9 cellular contexts compared by ENCODE assay signal in the genomic region with DNA sequence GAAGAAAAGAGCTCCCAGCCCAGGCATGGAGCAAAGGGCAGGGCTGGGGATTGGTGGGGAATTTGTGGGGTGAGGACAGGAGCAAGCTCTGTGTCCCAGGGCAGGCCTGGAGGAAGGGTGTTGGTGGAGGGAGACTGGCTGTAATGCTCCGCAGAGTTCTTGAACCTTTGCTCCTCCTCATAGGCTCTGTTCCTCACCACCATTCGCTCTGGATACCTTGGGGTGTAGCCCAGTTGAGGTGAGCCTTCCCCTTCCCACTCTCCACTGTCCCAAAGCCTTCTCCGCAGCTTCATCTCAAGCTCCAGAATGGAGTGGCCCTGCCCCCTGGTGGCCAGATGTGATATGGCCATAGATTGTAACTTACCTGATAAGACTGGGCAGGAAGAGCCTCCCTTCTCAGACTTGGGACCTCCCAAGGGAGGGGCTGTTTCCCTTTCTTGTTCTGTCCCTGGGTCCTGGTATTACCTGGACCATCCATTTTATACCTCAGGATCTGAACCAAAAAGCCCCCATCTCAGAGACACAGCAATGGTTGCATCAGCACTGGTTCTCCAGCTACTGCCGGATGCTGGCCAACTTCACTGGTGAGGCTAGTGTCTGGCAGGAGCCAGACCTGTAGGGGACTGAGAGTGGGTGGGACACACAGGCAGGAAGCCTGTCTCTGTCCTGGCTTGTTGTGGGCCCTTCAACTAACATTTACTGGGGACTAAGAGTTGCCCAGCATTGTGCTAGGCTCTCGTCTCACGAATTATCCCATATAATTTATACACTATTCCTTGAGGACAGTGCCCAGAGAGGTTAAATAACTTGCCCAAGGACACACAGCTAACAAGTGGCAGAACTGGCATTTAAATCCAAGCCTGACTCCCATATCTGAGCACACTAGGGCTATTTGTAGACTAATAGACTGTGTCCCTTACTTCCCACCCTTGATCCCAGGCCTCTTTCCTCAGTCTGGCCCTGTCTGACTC. TPM values are rescaled to one million over a fixed set of nuclear protein-coding genes. Genes with fewer than 3 reads are reported as not detected.
DNase-seq lines count a peak whose midpoint lies in the region; ATAC-seq and TF ChIP-seq lines count a peak whose summit lies in the region.
"Had no signal": no experiment of that assay in that cellular context is flagged by ENCODE, and none has a peak within 500 bp of the region (broad histone marks: within the 10 kb centered on the region; RNA-seq: fewer than 3 reads in every experiment).

No MANE protein-coding gene starts in this region.

- peak; percentile 94 to 96 for TF ChIP-seq CTCF in Caco-2 (IDR thresholded peaks at IDR 0.05; ENCODE audit: insufficient read depth in 1 of 2, low read depth in 1 of 2, low read length in 1 of 2, severe bottlenecking in 1 of 2, unreplicated experiment in 1 of 2)
- peak; percentile 98 for TF ChIP-seq CTCF in chondrocyte (IDR thresholded peaks at IDR 0.05)
- TF ChIP-seq CTCF in left lung (IDR thresholded peaks at IDR 0.05) = peak; percentile 93 to 95

- H3K36me3 Mint-ChIP-seq in Caco-2 (ENCODE audit: insufficient read depth, unreplicated experiment) (no peaks in the 10 kb centered on the region), chondrocyte (ENCODE audit: low read depth) (peaks cover 3% of the 10 kb centered on the region)

- H3K36me3 ChIP-seq in Caco-2 (ENCODE audit: control insufficient read depth, insufficient read depth, low read length) (no peaks in the 10 kb centered on the region; the same call in 1 of the 2 replicates), left lung (no peaks in the 10 kb centered on the region)

- CTCF ChIA-PET in Caco-2 (lab: Charles Lee) = interaction anchor here (0.6 to 7.1 kb wide), 27 partner anchors 8 to 454 kb away, joined by 3 to 123 read pairs (median 4); a partner anchor contains a TSS

- no peaks in the 10 kb centered on the region for H3K4me1 Mint-ChIP-seq in Caco-2 (ENCODE audit: low read depth, unreplicated experiment)
- H3K4me1 Mint-ChIP-seq in chondrocyte (ENCODE audit: low read depth) = peaks cover 11% of the 10 kb centered on the region

- intact Hi-C loops in Caco-2 (cut with micrococcal nuclease; ENCODE audit: unreplicated experiment) (loop anchor here (1.0 kb wide), 3 partner anchors 10 to 262 kb away; no protein-coding TSS in a partner anchor), left lung (cut with DNase I) (loop anchor here in 1 of 2 donors (5.0 kb wide), 1 partner anchor 263 kb away; no protein-coding TSS in a partner anchor)

- H3K27ac Mint-ChIP-seq in Caco-2 (ENCODE audit: unreplicated experiment) = no peak overlapping the region
- H3K27ac Mint-ChIP-seq in chondrocyte (ENCODE audit: unreplicated experiment) = no peak overlapping the region

- H3K27me3 ChIP-seq in Caco-2 (replicated peaks; ENCODE audit: control insufficient read depth, insufficient read depth, low read length) (no peaks in the 10 kb centered on the region), left lung (peaks cover 0 to 40% of the 10 kb centered on the region in 2 donors)

- no peaks in the 10 kb centered on the region for H3K27me3 Mint-ChIP-seq in Caco-2 (ENCODE audit: insufficient read depth, unreplicated experiment)
- H3K27me3 Mint-ChIP-seq in chondrocyte (ENCODE audit: low read depth) = no peaks in the 10 kb centered on the region

- H3K4me3 Mint-ChIP-seq in Caco-2 (ENCODE audit: unreplicated experiment) (no peak overlapping the region), chondrocyte (ENCODE audit: unreplicated experiment) (no peak overlapping the region)

- H3K9me3 Mint-ChIP-seq in Caco-2 (ENCODE audit: unreplicated experiment) = no peaks in the 10 kb centered on the region
- no peaks in the 10 kb centered on the region for H3K9me3 Mint-ChIP-seq in chondrocyte (ENCODE audit: low read depth)

- no peaks in the 10 kb centered on the region for H3K9me3 ChIP-seq in Caco-2
- H3K9me3 ChIP-seq in left lung = no peaks in the 10 kb centered on the region

- no TSS peak for BruUV-seq in Caco-2 (replicated peaks; lab: Mats Ljungman, UMichigan)

- peak; percentile 62 for ATAC-seq in HG03039 (IDR thresholded peaks at IDR 0.05; ENCODE audit: unreplicated experiment)
- peak; percentile 96 for ATAC-seq in left lung
- no peak for ATAC-seq in HG02623 (IDR thresholded peaks at IDR 0.05; ENCODE audit: unreplicated experiment)

- H3K4me3 ChIP-seq in Caco-2 (ENCODE audit: low read depth, low read length) = no peak overlapping the region
- no peak overlapping the region for H3K4me3 ChIP-seq in left lung

- POLR2A ChIA-PET in Caco-2 (lab: Charles Lee) = interaction anchor here (0.5 to 1.0 kb wide), 4 partner anchors 39 to 456 kb away, joined by 3 to 4 read pairs (median 4); a partner anchor contains a TSS

- no peaks in the 10 kb centered on the region for H3K4me1 ChIP-seq in Caco-2
- peaks cover 2 to 10% of the 10 kb centered on the region in 2 donors for H3K4me1 ChIP-seq in left lung

- H3K27ac ChIP-seq in left lung = no peak overlapping the region

- DNase-seq in Caco-2 = peak; percentile 86 to 92
- peak; percentile 66 to 88 for DNase-seq in NCI-H524 (lab: John Stamatoyannopoulos, UW)
- peak; percentile 86 to 90 for DNase-seq in activated CD4-positive, alpha-beta T cell treated with anti-CD3 and anti-CD28 coated beads for 24 hours (ENCODE audit: low read depth in 2 of 2)
- DNase-seq in chondrocyte (ENCODE audit: low spot score) = no peak
- peak; percentile 80 to 91 for DNase-seq in left lung
- peak; percentile 78 to 84 for DNase-seq in stimulated activated CD4-positive, alpha-beta T cell treated with anti-CD3 and anti-CD28 coated beads, Interleukin-4, amount 100 ng/mL, for 4 hours

RNA-seq across cellular contexts. Expression of a gene that starts 19.1 kb away (rescaled TPM):
- 0.09 TPM in 1 of 2 replicates, not detected in the other for total RNA-seq in Caco-2 (2022)
- 0.35 to 1.1 TPM (median 0.44 TPM) in 3 replicates for total RNA-seq in chondrocyte
- under 1 TPM; 0.17 to 0.55 TPM for total RNA-seq in left lung
- total RNA-seq: T-helper 1 cell treated with Interleukin-12 subunit alpha and Interleukin-12 subunit beta and Interleukin-4 antibody, amounts not matched to agents 30 ng/mL and 1 ng/mL, for 36 hours had no signal

RNA-seq across cellular contexts. Expression of a gene that starts 44.8 kb away (rescaled TPM):
- total RNA-seq in Caco-2 (2022) = 1,825 and 2,017 TPM in 2 replicates
- 1,031 to 1,318 TPM (median 1,035 TPM) in 3 replicates for total RNA-seq in chondrocyte
- 1,000 to 10,000 TPM; 1,286 to 1,367 TPM for total RNA-seq in left lung

RNA-seq across cellular contexts. Expression of a gene that starts 47.4 kb away (rescaled TPM):
- 6.1 and 7.0 TPM in 2 replicates for total RNA-seq in Caco-2 (2022)
- total RNA-seq in chondrocyte = 22.6 to 25.5 TPM (median 24.1 TPM) in 3 replicates
- 10 to 100 TPM; 23.8 to 31.4 TPM for total RNA-seq in left lung
